In genomic region chr2:28457237-28457636, GRCh38 we compare ENCODE assay signal across 1 cellular context.
TF ChIP-seq lines count a peak whose summit lies in the region.

No MANE protein-coding gene starts in this region.

TF ChIP-seq in GM23338, 12 proteins besides CTCF, POLR2A, EP300 and RAD21 (continued from another document):
- TF ChIP-seq, protein P1, sequence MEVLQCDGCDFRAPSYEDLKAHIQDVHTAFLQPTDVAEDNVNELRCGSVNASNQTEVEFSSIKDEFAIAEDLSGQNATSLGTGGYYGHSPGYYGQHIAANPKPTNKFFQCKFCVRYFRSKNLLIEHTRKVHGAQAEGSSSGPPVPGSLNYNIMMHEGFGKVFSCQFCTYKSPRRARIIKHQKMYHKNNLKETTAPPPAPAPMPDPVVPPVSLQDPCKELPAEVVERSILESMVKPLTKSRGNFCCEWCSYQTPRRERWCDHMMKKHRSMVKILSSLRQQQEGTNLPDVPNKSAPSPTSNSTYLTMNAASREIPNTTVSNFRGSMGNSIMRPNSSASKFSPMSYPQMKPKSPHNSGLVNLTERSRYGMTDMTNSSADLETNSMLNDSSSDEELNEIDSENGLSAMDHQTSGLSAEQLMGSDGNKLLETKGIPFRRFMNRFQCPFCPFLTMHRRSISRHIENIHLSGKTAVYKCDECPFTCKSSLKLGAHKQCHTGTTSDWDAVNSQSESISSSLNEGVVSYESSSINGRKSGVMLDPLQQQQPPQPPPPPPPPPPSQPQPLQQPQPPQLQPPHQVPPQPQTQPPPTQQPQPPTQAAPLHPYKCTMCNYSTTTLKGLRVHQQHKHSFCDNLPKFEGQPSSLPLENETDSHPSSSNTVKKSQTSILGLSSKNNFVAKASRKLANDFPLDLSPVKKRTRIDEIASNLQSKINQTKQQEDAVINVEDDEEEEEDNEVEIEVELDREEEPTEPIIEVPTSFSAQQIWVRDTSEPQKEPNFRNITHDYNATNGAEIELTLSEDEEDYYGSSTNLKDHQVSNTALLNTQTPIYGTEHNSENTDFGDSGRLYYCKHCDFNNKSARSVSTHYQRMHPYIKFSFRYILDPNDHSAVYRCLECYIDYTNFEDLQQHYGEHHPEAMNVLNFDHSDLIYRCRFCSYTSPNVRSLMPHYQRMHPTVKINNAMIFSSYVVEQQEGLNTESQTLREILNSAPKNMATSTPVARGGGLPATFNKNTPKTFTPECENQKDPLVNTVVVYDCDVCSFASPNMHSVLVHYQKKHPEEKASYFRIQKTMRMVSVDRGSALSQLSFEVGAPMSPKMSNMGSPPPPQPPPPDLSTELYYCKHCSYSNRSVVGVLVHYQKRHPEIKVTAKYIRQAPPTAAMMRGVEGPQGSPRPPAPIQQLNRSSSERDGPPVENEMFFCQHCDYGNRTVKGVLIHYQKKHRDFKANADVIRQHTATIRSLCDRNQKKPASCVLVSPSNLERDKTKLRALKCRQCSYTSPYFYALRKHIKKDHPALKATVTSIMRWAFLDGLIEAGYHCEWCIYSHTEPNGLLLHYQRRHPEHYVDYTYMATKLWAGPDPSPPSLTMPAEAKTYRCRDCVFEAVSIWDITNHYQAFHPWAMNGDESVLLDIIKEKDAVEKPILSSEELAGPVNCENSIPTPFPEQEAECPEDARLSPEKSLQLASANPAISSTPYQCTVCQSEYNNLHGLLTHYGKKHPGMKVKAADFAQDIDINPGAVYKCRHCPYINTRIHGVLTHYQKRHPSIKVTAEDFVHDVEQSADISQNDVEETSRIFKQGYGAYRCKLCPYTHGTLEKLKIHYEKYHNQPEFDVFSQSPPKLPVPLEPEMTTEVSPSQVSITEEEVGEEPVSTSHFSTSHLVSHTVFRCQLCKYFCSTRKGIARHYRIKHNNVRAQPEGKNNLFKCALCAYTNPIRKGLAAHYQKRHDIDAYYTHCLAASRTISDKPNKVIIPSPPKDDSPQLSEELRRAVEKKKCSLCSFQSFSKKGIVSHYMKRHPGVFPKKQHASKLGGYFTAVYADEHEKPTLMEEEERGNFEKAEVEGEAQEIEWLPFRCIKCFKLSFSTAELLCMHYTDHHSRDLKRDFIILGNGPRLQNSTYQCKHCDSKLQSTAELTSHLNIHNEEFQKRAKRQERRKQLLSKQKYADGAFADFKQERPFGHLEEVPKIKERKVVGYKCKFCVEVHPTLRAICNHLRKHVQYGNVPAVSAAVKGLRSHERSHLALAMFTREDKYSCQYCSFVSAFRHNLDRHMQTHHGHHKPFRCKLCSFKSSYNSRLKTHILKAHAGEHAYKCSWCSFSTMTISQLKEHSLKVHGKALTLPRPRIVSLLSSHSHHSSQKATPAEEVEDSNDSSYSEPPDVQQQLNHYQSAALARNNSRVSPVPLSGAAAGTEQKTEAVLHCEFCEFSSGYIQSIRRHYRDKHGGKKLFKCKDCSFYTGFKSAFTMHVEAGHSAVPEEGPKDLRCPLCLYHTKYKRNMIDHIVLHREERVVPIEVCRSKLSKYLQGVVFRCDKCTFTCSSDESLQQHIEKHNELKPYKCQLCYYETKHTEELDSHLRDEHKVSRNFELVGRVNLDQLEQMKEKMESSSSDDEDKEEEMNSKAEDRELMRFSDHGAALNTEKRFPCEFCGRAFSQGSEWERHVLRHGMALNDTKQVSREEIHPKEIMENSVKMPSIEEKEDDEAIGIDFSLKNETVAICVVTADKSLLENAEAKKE (CRISPR knock-in tag; IDR thresholded peaks at IDR 0.05): no peak
- TF ChIP-seq NANOG (IDR thresholded peaks at IDR 0.05; ENCODE audit: borderline replicate concordance) (no peak), EZH2phosphoT487 (IDR thresholded peaks at IDR 0.05; ENCODE audit: unreplicated experiment) (no peak), POLR2AphosphoS5 (IDR thresholded peaks at IDR 0.05; ENCODE audit: low read depth) (no peak), CREB1 (CRISPR knock-in tag; IDR thresholded peaks at IDR 0.05; ENCODE audit: low read depth) (no peak), ZNF114 (CRISPR knock-in tag; IDR thresholded peaks at IDR 0.05) (no peak)
